9 cellular contexts compared by ENCODE assay signal in the genomic region with DNA sequence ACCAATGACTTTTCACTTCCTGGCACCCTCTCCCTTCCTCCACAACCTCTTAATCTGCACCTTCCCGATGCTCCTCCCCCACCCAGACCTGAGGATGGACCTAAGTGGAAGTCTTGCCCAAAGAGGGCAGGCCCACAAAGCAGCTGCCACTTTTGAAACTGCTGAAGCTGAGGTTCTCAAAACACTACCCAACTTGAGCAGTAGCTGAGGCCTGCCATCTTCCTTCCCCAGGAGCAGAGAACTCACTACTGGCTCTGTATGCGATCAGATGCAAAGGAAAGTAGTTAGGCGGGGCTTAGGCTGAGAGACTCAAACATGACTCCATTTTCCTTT. TPM values are rescaled to one million over a fixed set of nuclear protein-coding genes. Genes with fewer than 3 reads are reported as not detected.
DNase-seq lines count a peak whose midpoint lies in the region; ATAC-seq, FAIRE-seq and TF ChIP-seq lines count a peak whose summit lies in the region.
"Had no signal": no experiment of that assay in that cellular context is flagged by ENCODE, and none has a peak within 500 bp of the region (broad histone marks: within the 10 kb centered on the region; RNA-seq: fewer than 3 reads in every experiment).

No MANE protein-coding gene starts in this region.

- H3K4me3 Mint-ChIP-seq in astrocyte (ENCODE audit: unreplicated experiment) = no peak overlapping the region
- H3K4me3 Mint-ChIP-seq: dendritic cell treated with granulocyte-macrophage colony-stimulating factor and Interleukin-4, amounts not matched to agents 40 ng/mL and 50 ng/mL, for 4 days had no signal

- in situ Hi-C loops in HAP-1 (cut with MboI; ENCODE audit: low sequenced_read_pairs) = no loop called here

- H4K5ac ChIP-seq in mesendoderm (ENCODE audit: low read length) = no peak overlapping the region

- FAIRE-seq in astrocyte (lab: Jason Lieb, UNC) = no peak

- H3K9ac ChIP-seq in astrocyte (ENCODE audit: low read length) (peak overlapping the region; percentile 97), mesendoderm (ENCODE audit: low read length) (peak overlapping the region; percentile 99)

- TF ChIP-seq CTCF in AG04449 (IDR thresholded peaks at IDR 0.05; ENCODE audit: insufficient read depth, low read length, missing control alignments) (no peak), astrocyte (IDR thresholded peaks at IDR 0.05; ENCODE audit: insufficient read depth, low read depth, low read length) (no peak)

- H2AFZ ChIP-seq in astrocyte (ENCODE audit: low read depth, low read length) = no peak overlapping the region

- no peaks in the 10 kb centered on the region for H3K9me3 Mint-ChIP-seq in astrocyte (ENCODE audit: unreplicated experiment)
- H3K9me3 Mint-ChIP-seq: dendritic cell treated with granulocyte-macrophage colony-stimulating factor and Interleukin-4, amounts not matched to agents 40 ng/mL and 50 ng/mL, for 4 days had no signal

- peaks cover 29% of the 10 kb centered on the region for H3K79me1 ChIP-seq in mesendoderm (ENCODE audit: low read length)

- DNase-seq in AG04449 (ENCODE audit: low read depth, low spot score) (no peak), HAP-1 (ENCODE audit: low spot score in 2 of 2) (peak in 1 of 2 experiments; percentile 18), astrocyte (ENCODE audit: low read depth) (no peak), mesendoderm (no peak), NCI-H1436 (lab: John Stamatoyannopoulos, UW) (no peak), NCI-H128 (lab: John Stamatoyannopoulos, UW; ENCODE audit: unreplicated experiment) (no peak)
- DNase-seq in effector CD4-positive, alpha-beta T cell = no peak

- H3K36me3 ChIP-seq in HAP-1 (replicated peaks) = peaks cover 14% of the 10 kb centered on the region
- H3K36me3 ChIP-seq in astrocyte (ENCODE audit: insufficient read depth, low read length) = peaks cover 13% of the 10 kb centered on the region
- H3K36me3 ChIP-seq in mesendoderm (ENCODE audit: control insufficient read depth, insufficient read depth, low read length) = peaks cover 3% of the 10 kb centered on the region

- H3K23ac ChIP-seq in mesendoderm (ENCODE audit: low read length) = no peak overlapping the region

- H3K36me3 Mint-ChIP-seq in astrocyte (ENCODE audit: low read depth, unreplicated experiment) = no peaks in the 10 kb centered on the region

- peak overlapping the region; percentile 97 for H3K56ac ChIP-seq in mesendoderm (ENCODE audit: low read length)

- POLR2A ChIA-PET in AG04449 (lab: Yijun Ruan, JAX) = interaction anchor here (1.5 kb wide), 1 partner anchor 26 kb away, joined by 5 read pairs; no protein-coding TSS in a partner anchor

- no peak overlapping the region for H3K27ac Mint-ChIP-seq in astrocyte (ENCODE audit: unreplicated experiment)
- H3K27ac Mint-ChIP-seq: dendritic cell treated with granulocyte-macrophage colony-stimulating factor and Interleukin-4, amounts not matched to agents 40 ng/mL and 50 ng/mL, for 4 days had no signal

- no CpG with 5 or more reads among the region's 3 CpGs for whole genome bisulfite sequencing in mesendoderm (ENCODE audit: extremely low coverage, insufficient coverage, low lambda C conversion rate)

- H3K18ac ChIP-seq in mesendoderm (ENCODE audit: low read length) = no peak overlapping the region

- H4K8ac ChIP-seq in mesendoderm (ENCODE audit: low read depth, low read length) = no peak overlapping the region

- no peak overlapping the region for H2BK15ac ChIP-seq in mesendoderm (replicated peaks; ENCODE audit: low read depth)

- H3K27me3 ChIP-seq in HAP-1 (ENCODE audit: low read depth) (no peaks in the 10 kb centered on the region), astrocyte (ENCODE audit: insufficient read depth, low read length) (no peaks in the 10 kb centered on the region), mesendoderm (ENCODE audit: insufficient read depth, low read length, poor library complexity) (no peaks in the 10 kb centered on the region)

- H3K4me3 ChIP-seq in AG04449 (ENCODE audit: low read depth, low read length) (peak overlapping the region; percentile 99), HAP-1 (peak overlapping the region; percentile 96), astrocyte (ENCODE audit: insufficient read depth, low read depth, low read length) (peak overlapping the region; percentile 94), mesendoderm (ENCODE audit: low read length) (no peak overlapping the region)

- H3K4ac ChIP-seq in mesendoderm (ENCODE audit: low read depth, low read length) = no peak overlapping the region

- H3K4me1 ChIP-seq in HAP-1 = peaks cover 25% of the 10 kb centered on the region
- peaks cover 21% of the 10 kb centered on the region for H3K4me1 ChIP-seq in astrocyte (ENCODE audit: insufficient read depth, low read length)
- H3K4me1 ChIP-seq in mesendoderm (ENCODE audit: control insufficient read depth, low read depth, low read length) = peaks cover 10% of the 10 kb centered on the region

- CTCF ChIA-PET in AG04449 (lab: Yijun Ruan, JAX) = interaction anchor here (1.1 to 9.4 kb wide), 5 partner anchors 12 to 97 kb away, joined by 3 to 76 read pairs (median 5); no protein-coding TSS in a partner anchor

- peaks cover 3% of the 10 kb centered on the region for H3K4me1 Mint-ChIP-seq in astrocyte (ENCODE audit: low read depth, unreplicated experiment)

- peaks cover 2% of the 10 kb centered on the region for H3K27me3 Mint-ChIP-seq in astrocyte (ENCODE audit: low read depth, unreplicated experiment)
- H3K27me3 Mint-ChIP-seq: dendritic cell treated with granulocyte-macrophage colony-stimulating factor and Interleukin-4, amounts not matched to agents 40 ng/mL and 50 ng/mL, for 4 days had no signal

- no peaks in the 10 kb centered on the region for H3K9me3 ChIP-seq in HAP-1
- H3K9me3 ChIP-seq in astrocyte (ENCODE audit: insufficient read depth, low read depth, low read length) = no peaks in the 10 kb centered on the region

- ATAC-seq in HG03135 (IDR thresholded peaks at IDR 0.05; ENCODE audit: unreplicated experiment) = no peak

- no peak overlapping the region for H2BK120ac ChIP-seq in mesendoderm (ENCODE audit: low read depth, low read length)

- H3K79me2 ChIP-seq in astrocyte (ENCODE audit: insufficient read depth, low read length) (peaks cover 68% of the 10 kb centered on the region), mesendoderm (ENCODE audit: control insufficient read depth, insufficient read depth, low read length) (peaks cover 31% of the 10 kb centered on the region)

- H3K27ac ChIP-seq in astrocyte (ENCODE audit: low read depth, low read length) = no peak overlapping the region
- H3K27ac ChIP-seq in mesendoderm (ENCODE audit: low read depth, low read length) = no peak overlapping the region

- peaks cover 54% of the 10 kb centered on the region for H4K20me1 ChIP-seq in astrocyte (ENCODE audit: insufficient read depth, low read length)

- H2BK5ac ChIP-seq in mesendoderm (ENCODE audit: low read length) = no peak overlapping the region

- H2AK5ac ChIP-seq in mesendoderm (ENCODE audit: low read length) = no peak overlapping the region

- H3K4me2 ChIP-seq in astrocyte (ENCODE audit: low read length) (peak overlapping the region; percentile 98), mesendoderm (ENCODE audit: low read length) (peak overlapping the region; percentile 100)

RNA-seq across cellular contexts. Expression of gene HM13, which starts 1.5 kb away (rescaled TPM):
- total RNA-seq in astrocyte = 399 and 435 TPM in 2 replicates
- 135 TPM for polyA plus RNA-seq in mesendoderm (2013, experiment 1 of 2)
- 133 TPM for polyA plus RNA-seq in mesendoderm (2013, experiment 2 of 2)

RNA-seq across cellular contexts. Expression of gene REM1, which starts 40.7 kb away (rescaled TPM):
- not detected in 2 replicates for total RNA-seq in astrocyte
- polyA plus RNA-seq in mesendoderm (2013, experiment 1 of 2) = not detected
- not detected for polyA plus RNA-seq in mesendoderm (2013, experiment 2 of 2)

RNA-seq across cellular contexts. Expression of gene DEFB124, which starts 40.8 kb away (rescaled TPM):
- not detected in 2 replicates for total RNA-seq in astrocyte
- not detected for polyA plus RNA-seq in mesendoderm (2013, experiment 1 of 2)
- polyA plus RNA-seq in mesendoderm (2013, experiment 2 of 2) = not detected
